ENCODE assay signal across 20 cellular contexts in the genomic region with DNA sequence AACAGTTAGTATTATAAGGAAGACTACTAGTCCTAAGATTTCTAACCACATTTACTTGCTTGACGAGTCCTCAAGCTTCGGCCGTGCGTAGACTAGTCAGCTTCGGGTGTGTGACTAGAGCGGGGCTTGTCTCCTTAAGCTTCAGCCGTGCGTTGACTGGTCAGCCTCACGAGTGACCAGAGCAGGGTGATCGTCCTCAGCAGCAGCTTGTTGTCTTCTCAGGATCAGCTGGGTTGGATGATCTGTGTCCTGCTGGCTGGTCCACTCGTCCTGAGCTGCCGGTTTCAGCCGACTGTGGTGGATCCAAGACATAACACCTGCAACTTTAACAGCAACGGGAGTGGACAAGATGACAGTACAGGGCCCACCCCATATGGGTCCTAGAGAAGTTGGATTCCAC. TPM values are rescaled to one million over a fixed set of nuclear protein-coding genes. Genes with fewer than 3 reads are reported as not detected.
DNase-seq lines count a peak whose midpoint lies in the region; ATAC-seq and TF ChIP-seq lines count a peak whose summit lies in the region.
"Had no signal": no experiment of that assay in that cellular context is flagged by ENCODE, and none has a peak within 500 bp of the region (broad histone marks: within the 10 kb centered on the region; RNA-seq: fewer than 3 reads in every experiment).

No MANE protein-coding gene starts in this region.

- no peaks in the 10 kb centered on the region for H3K36me3 ChIP-seq in endodermal cell (ENCODE audit: control insufficient read depth, insufficient read depth, low read length)
- H3K36me3 ChIP-seq: BLaER1 had no signal

- ATAC-seq in omental fat pad (ENCODE audit: low FRiP score) (peak; percentile 37), GM21423 (IDR thresholded peaks at IDR 0.05; ENCODE audit: unreplicated experiment) (no peak)
- ATAC-seq: CD8-positive, alpha-beta T cell; GM12878; GM23338; HCT116 had no signal

- H3K4me1 Mint-ChIP-seq in endodermal cell, result no peaks in the 10 kb centered on the region
- no peaks in the 10 kb centered on the region for H3K4me1 Mint-ChIP-seq in activated naive CD8-positive, alpha-beta T cell treated with anti-CD3 and anti-CD28 coated beads for 36 hours
- H3K4me1 Mint-ChIP-seq: B cell; CD4-positive, CD25-positive, alpha-beta regulatory T cell had no signal

- TF ChIP-seq CTCF in endodermal cell (conservative IDR thresholded peaks at IDR 0.05) (no peak), omental fat pad (IDR thresholded peaks at IDR 0.05) (no peak)

- H3K9me3 ChIP-seq in endodermal cell (ENCODE audit: control insufficient read depth, low read length), result no peaks in the 10 kb centered on the region
- H3K9me3 ChIP-seq: BLaER1, Caco-2 had no signal

- peak overlapping the region; percentile 58 for H3K27ac Mint-ChIP-seq in endodermal cell
- H3K27ac Mint-ChIP-seq in activated naive CD8-positive, alpha-beta T cell treated with anti-CD3 and anti-CD28 coated beads for 36 hours, result no peak overlapping the region
- H3K27ac Mint-ChIP-seq: B cell; CD4-positive, CD25-positive, alpha-beta regulatory T cell; CD8-positive, alpha-beta T cell; GM23338; H9 had no signal

- DNase-seq in activated effector memory CD4-positive, alpha-beta T cell treated with anti-CD3 and anti-CD28 coated beads, Interleukin-2, amount 50 U/mL, for 16 hours, result peak; percentile 47
- no peak for DNase-seq in activated effector memory CD4-positive, alpha-beta T cell treated with Interleukin-2 at 50 U/mL for 16 hours
- DNase-seq in endodermal cell (peak; percentile 38), omental fat pad (ENCODE audit: low spot score) (no peak), erythroblast (lab: John Stamatoyannopoulos, UW) (no peak)
- no peak for DNase-seq in activated naive CD8-positive, alpha-beta T cell treated with anti-CD3 and anti-CD28 coated beads for 36 hours
- DNase-seq: Caco-2; CD8-positive, alpha-beta T cell; DMS153; DND-41; H9 had no signal

- TF ChIP-seq POLR2A in erythroblast (IDR thresholded peaks at IDR 0.05; ENCODE audit: low read length), result no peak

- no peaks in the 10 kb centered on the region for H3K27me3 ChIP-seq in endodermal cell (ENCODE audit: control insufficient read depth, insufficient read depth, low read length, poor library complexity, severe bottlenecking)
- H3K27me3 ChIP-seq: BLaER1 had no signal

- H3K27me3 Mint-ChIP-seq in endodermal cell (ENCODE audit: insufficient read depth), result peaks cover 15% of the 10 kb centered on the region
- H3K27me3 Mint-ChIP-seq in activated naive CD8-positive, alpha-beta T cell treated with anti-CD3 and anti-CD28 coated beads for 36 hours, result no peaks in the 10 kb centered on the region

- H3K4me1 ChIP-seq in endodermal cell (ENCODE audit: control insufficient read depth, insufficient read depth, low read length), result no peaks in the 10 kb centered on the region

- no peaks in the 10 kb centered on the region for H3K36me3 Mint-ChIP-seq in endodermal cell (ENCODE audit: low read depth)
- no peaks in the 10 kb centered on the region for H3K36me3 Mint-ChIP-seq in activated naive CD8-positive, alpha-beta T cell treated with anti-CD3 and anti-CD28 coated beads for 36 hours
- H3K36me3 Mint-ChIP-seq: CD4-positive, CD25-positive, alpha-beta regulatory T cell; CD8-positive, alpha-beta T cell had no signal

- H3K9me3 Mint-ChIP-seq in endodermal cell, result no peaks in the 10 kb centered on the region
- H3K9me3 Mint-ChIP-seq in activated naive CD8-positive, alpha-beta T cell treated with anti-CD3 and anti-CD28 coated beads for 36 hours, result no peaks in the 10 kb centered on the region
- H3K9me3 Mint-ChIP-seq: CD4-positive, CD25-positive, alpha-beta regulatory T cell; CD8-positive, alpha-beta T cell; GM23338; H9 had no signal

- no peak overlapping the region for H3K27ac ChIP-seq in endodermal cell (ENCODE audit: low read depth, low read length)
- H3K27ac ChIP-seq: 22Rv1, BLaER1, C4-2B had no signal

- H3K9ac ChIP-seq in endodermal cell (ENCODE audit: extremely low read depth, low read length, poor library complexity, severe bottlenecking), result no peak overlapping the region
- H3K9ac ChIP-seq: BLaER1 had no signal

- 93 to 96% methylated on average over 13 to 14 of the region's 14 CpGs for WGBS in endodermal cell (ENCODE audit: insufficient coverage in 1 of 2, insufficient read length in 1 of 2), 2 experiments

- H3K4me3 Mint-ChIP-seq in endodermal cell, result no peak overlapping the region
- no peak overlapping the region for H3K4me3 Mint-ChIP-seq in activated naive CD8-positive, alpha-beta T cell treated with anti-CD3 and anti-CD28 coated beads for 36 hours
- H3K4me3 Mint-ChIP-seq: B cell; CD8-positive, alpha-beta T cell; GM23338; H9 had no signal

- H3K4me3 ChIP-seq in endodermal cell (ENCODE audit: low read length), result no peak overlapping the region
- H3K4me3 ChIP-seq: BLaER1, GM12878, GM23338 had no signal

RNA-seq across cellular contexts. Expression of a gene that starts 16.7 kb away (rescaled TPM):
- 1 to 10 TPM; 1.7 to 3.3 TPM for total RNA-seq in endodermal cell
- polyA plus RNA-seq in endodermal cell (2013, experiment 1 of 2), result 2.8 TPM
- polyA plus RNA-seq in endodermal cell (2013, experiment 2 of 2), result 2.2 TPM
- total RNA-seq in omental fat pad, result under 1 TPM; 0.28 to 0.56 (median 0.34) TPM
- total RNA-seq in activated naive CD8-positive, alpha-beta T cell treated with anti-CD3 and anti-CD28 coated beads for 36 hours, result 1 to 10 TPM; 2.3 to 2.8 TPM
- polyA plus RNA-seq: CD4-positive, CD25-positive, alpha-beta regulatory T cell had no signal

RNA-seq across cellular contexts. Expression of a gene that starts 42.6 kb away (rescaled TPM):
- total RNA-seq in endodermal cell (10 to 100 TPM; 28.0 to 30.7 TPM), omental fat pad (100 to 1,000 TPM in 1 of 4 donors, 10 to 100 TPM in 3; 33.9 to 177 (median 68.9) TPM)
- 79.9 TPM for polyA plus RNA-seq in endodermal cell (2013, experiment 1 of 2)
- polyA plus RNA-seq in endodermal cell (2013, experiment 2 of 2), result 71.6 TPM
- 10 to 100 TPM; 50.3 to 51.9 TPM for total RNA-seq in activated naive CD8-positive, alpha-beta T cell treated with anti-CD3 and anti-CD28 coated beads for 36 hours

RNA-seq across cellular contexts. Expression of a gene that starts 47.7 kb away (rescaled TPM):
- total RNA-seq in endodermal cell (10 to 100 TPM; 89.7 to 94.6 TPM), omental fat pad (10 to 100 TPM; 32.6 to 54.2 (median 39.0) TPM)
- polyA plus RNA-seq in endodermal cell (2013, experiment 1 of 2), result 83.2 TPM
- 78.9 TPM for polyA plus RNA-seq in endodermal cell (2013, experiment 2 of 2)
- total RNA-seq in activated naive CD8-positive, alpha-beta T cell treated with anti-CD3 and anti-CD28 coated beads for 36 hours, result 10 to 100 TPM; 85.4 to 90.2 TPM

Comparison
In these comparisons a context has a peak if more than half of its experiments do, and no peak if none do; other contexts are left out.
1. DNase-seq: peak in activated effector memory CD4-positive, alpha-beta T cell treated with anti-CD3 and anti-CD28 coated beads, Interleukin-2, amount 50 U/mL, for 16 hours (single experiment) and endodermal cell (single experiment); none in activated effector memory CD4-positive, alpha-beta T cell treated with Interleukin-2 at 50 U/mL for 16 hours (single experiment), omental fat pad (single experiment), activated naive CD8-positive, alpha-beta T cell treated with anti-CD3 and anti-CD28 coated beads for 36 hours (single experiment) and erythroblast (0 of 2).